Comparison of ENCODE assay signal across 23 cellular contexts in the genomic region with DNA sequence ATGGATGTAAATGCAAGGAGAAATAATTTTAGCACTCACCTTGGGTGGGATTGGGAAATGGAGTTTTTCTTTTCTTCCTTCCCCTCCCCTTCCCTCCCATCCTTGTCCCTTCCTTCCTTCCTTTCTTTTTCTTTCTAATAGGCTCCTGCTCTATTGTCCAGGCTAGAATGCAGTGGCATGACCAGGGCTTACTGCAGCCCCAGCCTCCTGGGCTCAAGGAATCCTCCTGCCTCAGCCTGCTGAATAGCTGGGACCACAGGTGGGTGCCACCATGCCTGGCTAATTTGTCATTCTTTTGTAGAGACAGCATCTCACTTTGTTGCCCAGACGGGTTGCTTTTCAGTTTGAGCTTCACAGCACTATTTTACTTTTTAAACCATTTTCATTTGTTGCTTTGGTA. TPM values are rescaled to one million over a fixed set of nuclear protein-coding genes. Genes with fewer than 3 reads are reported as not detected.
A peak's percentile ranks its signal among the peaks of the same experiment; 100 is the strongest.
DNase-seq lines count a peak whose midpoint lies in the region; ATAC-seq, FAIRE-seq and TF ChIP-seq lines count a peak whose summit lies in the region.
"Had no signal": no experiment of that assay in that cellular context is flagged by ENCODE, and none has a peak within 500 bp of the region (broad histone marks: within the 10 kb centered on the region; RNA-seq: fewer than 3 reads in every experiment).

No MANE protein-coding gene starts in this region.

- no peak overlapping the region for H3K56ac ChIP-seq in H1 (replicated peaks; ENCODE audit: insufficient read length, low read depth, low read length)

- H4K8ac ChIP-seq in H1 (ENCODE audit: extremely low read depth, insufficient read depth, low read length) = no peak overlapping the region

- intact Hi-C loops in HepG2 (cut with micrococcal nuclease; ENCODE audit: unreplicated experiment) (no loop called here), mucosa of descending colon (cut with DNase I, micrococcal nuclease) (no loop called here)

- H4K5ac ChIP-seq in H1 (ENCODE audit: insufficient read length, low read depth, low read length) = no peak overlapping the region

- H3K9me3 Mint-ChIP-seq in GM23338 = no peaks in the 10 kb centered on the region
- H3K9me3 Mint-ChIP-seq in neural progenitor cell = peaks cover 2% of the 10 kb centered on the region
- H3K9me3 Mint-ChIP-seq: CD4-positive, alpha-beta T cell; CD8-positive, alpha-beta T cell had no signal

- H3K27me3 ChIP-seq in GM23338 (ENCODE audit: insufficient read depth) = no peaks in the 10 kb centered on the region
- H3K27me3 ChIP-seq in H1 (replicated peaks in 1 of 4; ENCODE audit: control insufficient read depth in 3 of 4, extremely low read depth in 1 of 4, insufficient read depth in 3 of 4, low read length in 3 of 4) = 0 out of 7 replicates have a peak, but pooled peaks cover 0 to 3% (median 0%) of the 10 kb centered on the region in 4 experiments
- H3K27me3 ChIP-seq in neural progenitor cell = no peaks in the 10 kb centered on the region
- H3K27me3 ChIP-seq in HepG2 (ENCODE audit: control insufficient read depth in 1 of 2, insufficient read depth in 2 of 2, low read length in 2 of 2) = peaks cover 0 to 17% of the 10 kb centered on the region in 2 experiments; a peak in 2 of 5 replicates
- H3K27me3 ChIP-seq: BLaER1 treated with 17β-estradiol and CSF1 and Interleukin-3, amounts not matched to agents 10 nM and 100 nM had no signal

- no peaks in the 10 kb centered on the region for H3K23me2 ChIP-seq in H1 (ENCODE audit: low read depth, low read length)

- H2AFZ ChIP-seq in GM23338 (no peak overlapping the region), H1 (ENCODE audit: low read length) (no peak overlapping the region), neural progenitor cell (replicated peaks) (no peak overlapping the region), HepG2 (ENCODE audit: low read length) (no peak overlapping the region)

- CTCF ChIA-PET in HEK293 (lab: Yijun Ruan, JAX) (no interaction called here), H1 (lab: Charles Lee; ENCODE audit: partially characterized antibody) (interaction anchor here (1.2 kb wide), 1 partner anchor 15 kb away, joined by 3 read pairs; no protein-coding TSS in a partner anchor), HepG2 (lab: Yijun Ruan, JAX; ENCODE audit: low intra/inter-chr PET ratio, low total read pairs) (no interaction called here)

- peaks cover 2% of the 10 kb centered on the region for H3K27me3 Mint-ChIP-seq in GM23338 (ENCODE audit: insufficient read depth, low read depth, poor library complexity)
- H3K27me3 Mint-ChIP-seq in neural progenitor cell (ENCODE audit: insufficient read depth, low read depth) = peaks cover 14% of the 10 kb centered on the region

- no peak overlapping the region for H2BK120ac ChIP-seq in H1 (replicated peaks; ENCODE audit: low read depth, low read length)

- H3K14ac ChIP-seq in H1 (ENCODE audit: insufficient read length) = no peak overlapping the region

- no peak overlapping the region for H2AK5ac ChIP-seq in H1 (ENCODE audit: low read depth, low read length)

- H3K4me2 ChIP-seq in GM23338 = no peak overlapping the region
- H3K4me2 ChIP-seq in H1 (ENCODE audit: insufficient read depth in 1 of 2, low read depth in 2 of 2, low read length in 2 of 2) = no peak overlapping the region
- peak overlapping the region; percentile 9 for H3K4me2 ChIP-seq in neural progenitor cell
- H3K4me2 ChIP-seq in HepG2 (ENCODE audit: low read depth, low read length) = no peak overlapping the region
- H3K4me2 ChIP-seq: A549; BLaER1 treated with 17β-estradiol and CSF1 and Interleukin-3, amounts not matched to agents 10 nM and 100 nM had no signal

- no peak overlapping the region for H4K91ac ChIP-seq in H1 (replicated peaks; ENCODE audit: insufficient read length, low read length)

- H2BK12ac ChIP-seq in H1 (ENCODE audit: low read depth, low read length) = no peak overlapping the region

- in situ Hi-C loops in HepG2 (cut with HindIII; ENCODE audit: extremely low pct_ligation_motif_present, low pct_unique_long_range_greater_than_20kb) = no loop called here

- H3K4me1 ChIP-seq in GM23338 (ENCODE audit: insufficient read depth) (no peaks in the 10 kb centered on the region), HEK293 (ENCODE audit: control insufficient read depth, insufficient read depth, low read length) (no peaks in the 10 kb centered on the region), H1 (replicated peaks in 1 of 4; ENCODE audit: control insufficient read depth in 3 of 4, insufficient read depth in 4 of 4, low read length in 3 of 4) (peaks cover 0 to 2% (median 0%) of the 10 kb centered on the region in 4 experiments; a peak in 1 of 7 replicates), neural progenitor cell (peaks cover 39% of the 10 kb centered on the region), HepG2 (ENCODE audit: insufficient read depth, low read length) (no peaks in the 10 kb centered on the region), mucosa of descending colon (ENCODE audit: low read depth) (no peaks in the 10 kb centered on the region)
- H3K4me1 ChIP-seq: A549 had no signal

- no peaks in the 10 kb centered on the region for H3K9me3 ChIP-seq in HEK293 (ENCODE audit: control insufficient read depth, insufficient read depth, low read depth, low read length)
- no peaks in the 10 kb centered on the region for H3K9me3 ChIP-seq in H1 (ENCODE audit: insufficient read depth in 2 of 2, low read depth in 1 of 2, low read length in 1 of 2)
- no peaks in the 10 kb centered on the region for H3K9me3 ChIP-seq in neural progenitor cell (ENCODE audit: low read depth)
- no peaks in the 10 kb centered on the region for H3K9me3 ChIP-seq in HepG2 (ENCODE audit: low read length)
- H3K9me3 ChIP-seq in mucosa of descending colon = no peaks in the 10 kb centered on the region
- H3K9me3 ChIP-seq: A549; BLaER1 treated with 17β-estradiol and CSF1 and Interleukin-3, amounts not matched to agents 10 nM and 100 nM; Caco-2 had no signal

- no peaks in the 10 kb centered on the region for H3K79me1 ChIP-seq in H1 (ENCODE audit: low read depth, low read length)

- BruUV-seq in HepG2 (replicated peaks; lab: Mats Ljungman, UMichigan) = no TSS peak

- peak; percentile 92 for ATAC-seq in GM23338
- no peak for ATAC-seq in HepG2
- no peak for ATAC-seq in GM21529 (IDR thresholded peaks at IDR 0.05; ENCODE audit: unreplicated experiment)
- ATAC-seq in mucosa of descending colon = no peak
- ATAC-seq: A549; CD8-positive, alpha-beta T cell had no signal

- no peaks in the 10 kb centered on the region for H3K9me2 ChIP-seq in GM23338 (ENCODE audit: insufficient read depth)

- H3K9ac ChIP-seq in H1 (replicated peaks in 1 of 4; ENCODE audit: extremely low read depth in 1 of 4, low read depth in 3 of 4, low read length in 3 of 4) (no peak overlapping the region), neural progenitor cell (no peak overlapping the region), HepG2 (ENCODE audit: insufficient read depth, low read depth, low read length) (no peak overlapping the region)
- H3K9ac ChIP-seq: BLaER1 treated with 17β-estradiol and CSF1 and Interleukin-3, amounts not matched to agents 10 nM and 100 nM had no signal

- no peak overlapping the region for H3K23ac ChIP-seq in H1 (ENCODE audit: insufficient read length)

- POLR2A ChIA-PET in HEK293 (lab: Yijun Ruan, JAX) (no interaction called here), H1 (lab: Charles Lee; ENCODE audit: partially characterized antibody) (no interaction called here), HepG2 (lab: Yijun Ruan, JAX) (no interaction called here)

- H3K27ac Mint-ChIP-seq in GM23338 (no peak overlapping the region), neural progenitor cell (no peak overlapping the region)
- H3K27ac Mint-ChIP-seq: B cell; CD4-positive, alpha-beta T cell; CD8-positive, alpha-beta T cell had no signal

- H3K4me3 ChIP-seq in GM23338 (no peak overlapping the region), HEK293 (ENCODE audit: low read depth, low read length) (no peak overlapping the region), H1 (ENCODE audit: extremely low read depth in 1 of 4, insufficient read depth in 2 of 4, low read depth in 3 of 4, low read length in 4 of 4) (no peak overlapping the region), neural progenitor cell (no peak overlapping the region), HepG2 (replicated peaks in 1 of 3; ENCODE audit: insufficient read depth in 1 of 3, low read depth in 2 of 3, low read length in 3 of 3) (no peak overlapping the region), mucosa of descending colon (no peak overlapping the region)
- H3K4me3 ChIP-seq: A549; BLaER1 treated with 17β-estradiol and CSF1 and Interleukin-3, amounts not matched to agents 10 nM and 100 nM had no signal

- H3K36me3 Mint-ChIP-seq in GM23338 (ENCODE audit: low read depth) = no peaks in the 10 kb centered on the region
- H3K36me3 Mint-ChIP-seq in neural progenitor cell = no peaks in the 10 kb centered on the region
- H3K36me3 Mint-ChIP-seq: CD8-positive, alpha-beta T cell had no signal

- WGBS in H1 (ENCODE audit: extremely low coverage in 1 of 2, insufficient coverage in 1 of 2, insufficient read length in 1 of 2, insufficient replicate concordance in 2 of 2, low coverage in 1 of 2, low lambda C conversion rate in 2 of 2, missing lambda C conversion rate in 1 of 2), 2 experiments = 41% methylated on average over 1 of the region's 1 CpG; no CpG with 5 or more reads in 1 of the 2 experiments
- WGBS in HepG2 (ENCODE audit: low lambda C conversion rate) = 17% methylated on average over 1 of the region's 1 CpG

- DNase-seq in GM23338 (ENCODE audit: low spot score) = peak; percentile 8
- no peak for DNase-seq in H1 (ENCODE audit: low read depth in 1 of 2, low spot score in 2 of 2)
- peak; percentile 86 for DNase-seq in neural progenitor cell (ENCODE audit: low spot score)
- DNase-seq in HepG2 (ENCODE audit: low spot score) = no peak
- DNase-seq in NCI-H1417 treated with DMSO at 0.1 percent for 48 hours (lab: John Stamatoyannopoulos, UW) = no peak
- no peak for DNase-seq in mucosa of descending colon
- DNase-seq: AML-193; Caco-2; Calu3; CD4-positive, alpha-beta T cell; CD8-positive, alpha-beta T cell; DMS79 treated with DMSO at 0.1 percent for 48 hours; GF-D8 had no signal

- H3K27ac ChIP-seq in GM23338 (ENCODE audit: low read depth) = no peak overlapping the region
- no peak overlapping the region for H3K27ac ChIP-seq in HEK293 (ENCODE audit: extremely low read depth, low read depth, low read length)
- no peak overlapping the region for H3K27ac ChIP-seq in H1 (ENCODE audit: low read depth, low read length)
- H3K27ac ChIP-seq in neural progenitor cell = peak overlapping the region; percentile 68
- H3K27ac ChIP-seq in HepG2 (ENCODE audit: extremely low read length, insufficient read depth, low read length) = no peak overlapping the region
- H3K27ac ChIP-seq: 22Rv1; A549; BLaER1 treated with 17β-estradiol and CSF1 and Interleukin-3, amounts not matched to agents 10 nM and 100 nM; C4-2B had no signal

- no peaks in the 10 kb centered on the region for H3F3A ChIP-seq in GM23338 (replicated peaks; ENCODE audit: low read depth)
- peaks cover 45% of the 10 kb centered on the region for H3F3A ChIP-seq in neural progenitor cell (ENCODE audit: low read depth)

- no peak overlapping the region for H2BK15ac ChIP-seq in H1 (ENCODE audit: low read length)

- FAIRE-seq in H1 (lab: Jason Lieb, UNC) = no peak
- FAIRE-seq in HepG2 (lab: Jason Lieb, UNC) = no peak
- FAIRE-seq: A549, D721Med, G401.6, GM12891 had no signal

- no peak overlapping the region for H3K4me3 Mint-ChIP-seq in GM23338
- H3K4me3 Mint-ChIP-seq in neural progenitor cell = no peak overlapping the region
- H3K4me3 Mint-ChIP-seq: B cell; CD4-positive, alpha-beta T cell; CD8-positive, alpha-beta T cell had no signal

- H3K4me1 Mint-ChIP-seq in GM23338 (peaks cover 2% of the 10 kb centered on the region; the same call in 1 of the 3 replicates), neural progenitor cell (peaks cover 21% of the 10 kb centered on the region)
- H3K4me1 Mint-ChIP-seq: B cell had no signal

- H3K18ac ChIP-seq in H1 (ENCODE audit: extremely low read depth, low read length) = no peak overlapping the region

- no peak for TF ChIP-seq EP300 in H1 (IDR thresholded peaks at IDR 0.05; ENCODE audit: borderline replicate concordance in 1 of 2, low read depth in 2 of 2, low read length in 2 of 2)
- TF ChIP-seq EP300 in HepG2 (IDR thresholded peaks at IDR 0.05; ENCODE audit: low read depth in 2 of 2, low read length in 2 of 2) = no peak
- TF ChIP-seq EP300 in HepG2 (CRISPR knock-in tag; IDR thresholded peaks at IDR 0.05; ENCODE audit: borderline replicate concordance) = no peak

- H3K36me3 ChIP-seq in GM23338 (ENCODE audit: insufficient read depth) (no peaks in the 10 kb centered on the region), HEK293 (ENCODE audit: control insufficient read depth in 2 of 2, insufficient read depth in 1 of 2, low read length in 2 of 2) (no peaks in the 10 kb centered on the region; a peak in 1 of 3 replicates), H1 (ENCODE audit: control insufficient read depth in 2 of 4, insufficient read depth in 4 of 4, low read length in 3 of 4) (no peaks in the 10 kb centered on the region), neural progenitor cell (no peaks in the 10 kb centered on the region), HepG2 (replicated peaks in 1 of 2; ENCODE audit: control insufficient read depth in 1 of 2, insufficient read depth in 2 of 2, low read length in 2 of 2) (no peaks in the 10 kb centered on the region), mucosa of descending colon (ENCODE audit: low read depth) (no peaks in the 10 kb centered on the region)
- H3K36me3 ChIP-seq: BLaER1 treated with 17β-estradiol and CSF1 and Interleukin-3, amounts not matched to agents 10 nM and 100 nM had no signal

- TF ChIP-seq POLR2A in H1 (IDR thresholded peaks at IDR 0.05; ENCODE audit: control extremely low read depth in 1 of 2, low read depth in 2 of 2, low read length in 2 of 2) = no peak
- no peak for TF ChIP-seq POLR2A in HepG2 (IDR thresholded peaks at IDR 0.05; ENCODE audit: insufficient read depth in 1 of 2, low read depth in 2 of 2, low read length in 2 of 2)

- TF ChIP-seq RAD21 in H1 (IDR thresholded peaks at IDR 0.05 in 1 of 2, conservative IDR thresholded peaks at IDR 0.05 in 1 of 2; ENCODE audit: low read depth in 2 of 2, low read length in 2 of 2) = no peak
- TF ChIP-seq RAD21 in HepG2 (CRISPR knock-in tag; IDR thresholded peaks at IDR 0.05) = no peak

- no peak overlapping the region for H2BK5ac ChIP-seq in H1 (ENCODE audit: low read depth, low read length)

- no peaks in the 10 kb centered on the region for H3K79me2 ChIP-seq in GM23338 (replicated peaks; ENCODE audit: insufficient read depth)
- no peaks in the 10 kb centered on the region for H3K79me2 ChIP-seq in H1 (ENCODE audit: control insufficient read depth in 1 of 2, insufficient read depth in 2 of 2, low read length in 2 of 2)
- no peaks in the 10 kb centered on the region for H3K79me2 ChIP-seq in neural progenitor cell (ENCODE audit: low read depth)
- no peaks in the 10 kb centered on the region for H3K79me2 ChIP-seq in HepG2 (ENCODE audit: insufficient read depth, low read length)

- TF ChIP-seq CTCF in GM23338 (conservative IDR thresholded peaks at IDR 0.05; ENCODE audit: low read depth in 2 of 2) (no peak), HEK293 (tag by site-specific recombination; IDR thresholded peaks at IDR 0.05) (no peak), H1 (IDR thresholded peaks at IDR 0.05; ENCODE audit: control extremely low read depth in 1 of 3, insufficient read depth in 1 of 3, low read depth in 1 of 3, low read length in 3 of 3) (no peak), neural progenitor cell (IDR thresholded peaks at IDR 0.05) (no peak), HepG2 (CRISPR knock-in tag; IDR thresholded peaks at IDR 0.05) (no peak), mucosa of descending colon (IDR thresholded peaks at IDR 0.05) (no peak)

- H4K20me1 ChIP-seq in GM23338 (replicated peaks; ENCODE audit: insufficient read depth) = no peaks in the 10 kb centered on the region
- no peaks in the 10 kb centered on the region for H4K20me1 ChIP-seq in H1 (replicated peaks in 1 of 2; ENCODE audit: control insufficient read depth in 1 of 2, insufficient read depth in 2 of 2, low read length in 2 of 2)
- H4K20me1 ChIP-seq in neural progenitor cell (ENCODE audit: low read depth) = no peaks in the 10 kb centered on the region
- no peaks in the 10 kb centered on the region for H4K20me1 ChIP-seq in HepG2 (ENCODE audit: insufficient read depth, low read length)
- H4K20me1 ChIP-seq: BLaER1 treated with 17β-estradiol and CSF1 and Interleukin-3, amounts not matched to agents 10 nM and 100 nM had no signal

- no peak overlapping the region for H3K4ac ChIP-seq in H1 (replicated peaks; ENCODE audit: insufficient read length, low read depth, low read length)

- H2BK20ac ChIP-seq in H1 (ENCODE audit: low read length) = no peak overlapping the region

RNA-seq across cellular contexts. Expression of a gene that starts 21.5 kb away (rescaled TPM):
- 14.7 and 18.3 TPM in 2 replicates for total RNA-seq in GM23338 (2014; rRNA removed; shearing (Covaris generic))
- polyA plus RNA-seq in GM23338 (2016; fragmentation: Nextera tagmentation; extraction: Ambion mirVana) (2.0 and 2.2 TPM in 2 replicates), H1 (2011; rRNA removed) (10.0 and 12.0 TPM in 2 replicates), HepG2 (2011; rRNA removed) (81.1 and 97.2 TPM in 2 replicates)
- 16.6 and 17.4 TPM in 2 replicates for total RNA-seq in H1 (2021; fragmentation: NEBNext Ultra II Directional; extraction: Animal tissue kit (Norgen Biotek cat#: 25700))
- 12.1 TPM for polyA plus RNA-seq in H1 (2011; cell fraction: cytosol; rRNA removed)
- polyA plus RNA-seq in H1 (2011; cell fraction: nucleus; rRNA removed) = 17.6 TPM
- 10.9 to 12.7 TPM (median 11.5 TPM) in 4 replicates for polyA plus RNA-seq in H1 (2012, experiment 1 of 2)
- 1.6 TPM for polyA plus RNA-seq in H1 (2012, experiment 2 of 2)
- 14.4 TPM for polyA plus RNA-seq in H1 (2013, experiment 1 of 2)
- 12.6 TPM for polyA plus RNA-seq in H1 (2013, experiment 2 of 2)
- polyA minus RNA-seq in H1 (2011; rRNA and poly(A)+ RNA removed) = 55.5 and 91.5 TPM in 2 replicates
- polyA minus RNA-seq in H1 (2011; cell fraction: cytosol; rRNA and poly(A)+ RNA removed) = 17.5 TPM
- polyA minus RNA-seq in H1 (2011; cell fraction: nucleus; rRNA and poly(A)+ RNA removed) = 30.6 TPM
- total RNA-seq in neural progenitor cell (ENCODE audit: low replicate concordance) (31.2 and 36.8 TPM in 2 replicates), HepG2 (2016; rRNA removed; fragmentation: Illumina TruSeq; extraction: Trizol) (30.8 and 44.2 TPM in 2 replicates), mucosa of descending colon (10 to 100 TPM; 22.1 to 28.2 (median 23.7) TPM)
- 3.7 and 4.2 TPM in 2 replicates for total RNA-seq in HepG2 (2016; cell fraction: cytosol; rRNA removed; fragmentation: Illumina TruSeq; extraction: Trizol; ENCODE audit: low read depth)
- total RNA-seq in HepG2 (2016; cell fraction: insoluble cytoplasmic fraction; rRNA removed; fragmentation: Illumina TruSeq; extraction: Trizol) = 27.2 and 45.7 TPM in 2 replicates
- 9.6 and 11.5 TPM in 2 replicates for total RNA-seq in HepG2 (2016; cell fraction: membrane; rRNA removed; fragmentation: Illumina TruSeq; extraction: Trizol)
- total RNA-seq in HepG2 (2016; cell fraction: nucleus; rRNA removed; fragmentation: Illumina TruSeq; extraction: Trizol) = 61.1 and 74.3 TPM in 2 replicates
- polyA plus RNA-seq in HepG2 (2011; cell fraction: cytosol; rRNA removed) = 56.4 and 83.6 TPM in 2 replicates
- 56.4 and 62.4 TPM in 2 replicates for polyA plus RNA-seq in HepG2 (2011; cell fraction: nucleus; rRNA removed)
- polyA plus RNA-seq in HepG2 (2012) = 69.4 and 78.7 TPM in 2 replicates
- 1.8 and 2.0 TPM in 2 replicates for polyA plus RNA-seq in HepG2 (2016; cell fraction: cytosol; fragmentation: Illumina TruSeq; extraction: Trizol; ENCODE audit: low read depth)
- polyA plus RNA-seq in HepG2 (2016; cell fraction: insoluble cytoplasmic fraction; fragmentation: Illumina TruSeq; extraction: Trizol; ENCODE audit: low read depth) = 14.7 and 16.4 TPM in 2 replicates
- 4.0 and 4.6 TPM in 2 replicates for polyA plus RNA-seq in HepG2 (2016; cell fraction: membrane; fragmentation: Illumina TruSeq; extraction: Trizol; ENCODE audit: low read depth)
- polyA plus RNA-seq in HepG2 (2016; cell fraction: nucleus; fragmentation: Illumina TruSeq; extraction: Trizol; ENCODE audit: insufficient read depth, low read depth) = 41.8 and 43.9 TPM in 2 replicates
- polyA minus RNA-seq in HepG2 (2011; rRNA and poly(A)+ RNA removed; ENCODE audit: low replicate concordance) = 12.4 and 245 TPM in 2 replicates
- 92.1 and 130 TPM in 2 replicates for polyA minus RNA-seq in HepG2 (2011; cell fraction: cytosol; rRNA and poly(A)+ RNA removed)
- 123 and 165 TPM in 2 replicates for polyA minus RNA-seq in HepG2 (2011; cell fraction: nucleus; rRNA and poly(A)+ RNA removed)

RNA-seq across cellular contexts. Expression of a gene that starts 41.9 kb away (rescaled TPM):
- 4.8 and 5.0 TPM in 2 replicates for total RNA-seq in GM23338 (2014; rRNA removed; shearing (Covaris generic))
- 2.2 and 2.4 TPM in 2 replicates for polyA plus RNA-seq in GM23338 (2016; fragmentation: Nextera tagmentation; extraction: Ambion mirVana)
- 5.0 and 5.7 TPM in 2 replicates for total RNA-seq in H1 (2021; fragmentation: NEBNext Ultra II Directional; extraction: Animal tissue kit (Norgen Biotek cat#: 25700))
- polyA plus RNA-seq in H1 (2011; rRNA removed) = 2.6 and 2.7 TPM in 2 replicates
- 3.5 TPM for polyA plus RNA-seq in H1 (2011; cell fraction: cytosol; rRNA removed)
- polyA plus RNA-seq in H1 (2011; cell fraction: nucleus; rRNA removed) = 7.1 TPM
- polyA plus RNA-seq in H1 (2012, experiment 1 of 2) = 3.3 to 4.1 TPM (median 3.9 TPM) in 4 replicates
- 0.70 TPM for polyA plus RNA-seq in H1 (2012, experiment 2 of 2)
- 2.7 TPM for polyA plus RNA-seq in H1 (2013, experiment 1 of 2)
- polyA plus RNA-seq in H1 (2013, experiment 2 of 2) = 2.3 TPM
- 6.7 and 7.5 TPM in 2 replicates for polyA minus RNA-seq in H1 (2011; rRNA and poly(A)+ RNA removed)
- polyA minus RNA-seq in H1 (2011; cell fraction: cytosol; rRNA and poly(A)+ RNA removed) = 3.4 TPM
- polyA minus RNA-seq in H1 (2011; cell fraction: nucleus; rRNA and poly(A)+ RNA removed) = 8.6 TPM
- 14.1 and 15.1 TPM in 2 replicates for total RNA-seq in neural progenitor cell (ENCODE audit: low replicate concordance)
- total RNA-seq in HepG2 (2016; rRNA removed; fragmentation: Illumina TruSeq; extraction: Trizol) = 10.5 and 11.7 TPM in 2 replicates
- total RNA-seq in HepG2 (2016; cell fraction: cytosol; rRNA removed; fragmentation: Illumina TruSeq; extraction: Trizol; ENCODE audit: low read depth) = 3.4 and 3.7 TPM in 2 replicates
- 9.8 and 10.6 TPM in 2 replicates for total RNA-seq in HepG2 (2016; cell fraction: insoluble cytoplasmic fraction; rRNA removed; fragmentation: Illumina TruSeq; extraction: Trizol)
- 4.5 and 5.3 TPM in 2 replicates for total RNA-seq in HepG2 (2016; cell fraction: membrane; rRNA removed; fragmentation: Illumina TruSeq; extraction: Trizol)
- total RNA-seq in HepG2 (2016; cell fraction: nucleus; rRNA removed; fragmentation: Illumina TruSeq; extraction: Trizol) = 14.3 and 16.7 TPM in 2 replicates
- polyA plus RNA-seq in HepG2 (2011; rRNA removed) = 14.9 and 16.6 TPM in 2 replicates
- polyA plus RNA-seq in HepG2 (2011; cell fraction: cytosol; rRNA removed) = 8.5 and 11.1 TPM in 2 replicates
- polyA plus RNA-seq in HepG2 (2011; cell fraction: nucleus; rRNA removed) = 31.2 and 31.3 TPM in 2 replicates
- 12.6 and 13.0 TPM in 2 replicates for polyA plus RNA-seq in HepG2 (2012)
- 0.98 and 1.1 TPM in 2 replicates for polyA plus RNA-seq in HepG2 (2016; cell fraction: cytosol; fragmentation: Illumina TruSeq; extraction: Trizol; ENCODE audit: low read depth)
- 6.4 and 6.6 TPM in 2 replicates for polyA plus RNA-seq in HepG2 (2016; cell fraction: insoluble cytoplasmic fraction; fragmentation: Illumina TruSeq; extraction: Trizol; ENCODE audit: low read depth)
- polyA plus RNA-seq in HepG2 (2016; cell fraction: membrane; fragmentation: Illumina TruSeq; extraction: Trizol; ENCODE audit: low read depth) = 1.7 and 1.8 TPM in 2 replicates
- polyA plus RNA-seq in HepG2 (2016; cell fraction: nucleus; fragmentation: Illumina TruSeq; extraction: Trizol; ENCODE audit: insufficient read depth, low read depth) = 20.6 and 23.6 TPM in 2 replicates
- polyA minus RNA-seq in HepG2 (2011; rRNA and poly(A)+ RNA removed; ENCODE audit: low replicate concordance) = 0.02 and 24.0 TPM in 2 replicates
- polyA minus RNA-seq in HepG2 (2011; cell fraction: cytosol; rRNA and poly(A)+ RNA removed) = 11.3 and 14.0 TPM in 2 replicates
- polyA minus RNA-seq in HepG2 (2011; cell fraction: nucleus; rRNA and poly(A)+ RNA removed) = 30.6 and 35.8 TPM in 2 replicates
- total RNA-seq in mucosa of descending colon = 10 to 100 TPM in 1 of 3 donors, 1 to 10 TPM in 2; 1.9 to 25.4 (median 3.9) TPM
- total RNA-seq: Caco-2 had no signal

Comparison
In these comparisons a context has a peak if more than half of its experiments do, and no peak if none do; other contexts are left out.
1. DNase-seq: peak in GM23338 (single experiment) and neural progenitor cell (single experiment); none in H1 (0 of 2), HepG2 (single experiment), NCI-H1417 treated with DMSO at 0.1 percent for 48 hours (single experiment) and mucosa of descending colon (0 of 3).